23 cellular contexts compared by ENCODE assay signal in genomic region chr19:20444202-20444885, GRCh38.
DNase-seq lines count a peak whose midpoint lies in the region; ATAC-seq and TF ChIP-seq lines count a peak whose summit lies in the region.
"Had no signal": no experiment of that assay in that cellular context is flagged by ENCODE, and none has a peak within 500 bp of the region (broad histone marks: within the 10 kb centered on the region; RNA-seq: fewer than 3 reads in every experiment).

No MANE protein-coding gene starts in this region.

- no peak for DNase-seq in activated CD4-positive, alpha-beta T cell treated with anti-CD3 and anti-CD28 coated beads for 36 hours
- DNase-seq in activated CD4-positive, alpha-beta T cell treated with anti-CD3 and anti-CD28 coated beads, Interleukin-2, amount 50 U/mL, for 4 hours: no peak
- DNase-seq in CD8-positive, alpha-beta T cell: no peak
- peak; percentile 10 for DNase-seq in OCI-LY7 (ENCODE audit: low spot score)
- no peak for DNase-seq in central memory CD8-positive, alpha-beta T cell (ENCODE audit: low spot score in 2 of 2)
- DNase-seq in stimulated activated CD4-positive, alpha-beta T cell treated with anti-CD3 and anti-CD28 coated beads, Interleukin-12 subunit alpha, Interleukin-12 subunit beta, amount 100 ng/mL, for 4 hours: no peak
- no peak for DNase-seq in UCSD-AML1 (lab: John Stamatoyannopoulos, UW; ENCODE audit: unreplicated experiment)
- DNase-seq in OCI-M1 (lab: John Stamatoyannopoulos, UW): no peak
- DNase-seq: 8988T, AML-193, C1 segment of cervical spinal cord, Caco-2, DMS 273 treated with DMSO at 0.1 percent for 48 hours, KG1, NCI-H1092 treated with DMSO at 0.1 percent for 48 hours, NCI-H1436 treated with DMSO at 0.1 percent for 48 hours, NCI-H1930, NCI-H345, NCI-H524, SHP77 treated with DMSO at 0.1 percent for 48 hours had no signal

- no peaks in the 10 kb centered on the region for H3K79me2 ChIP-seq in OCI-LY7 (ENCODE audit: insufficient read depth, low read depth, low read length)

- H3K4me3 Mint-ChIP-seq in activated CD4-positive, alpha-beta T cell treated with anti-CD3 and anti-CD28 coated beads for 36 hours: no peak overlapping the region
- H3K4me3 Mint-ChIP-seq in CD8-positive, alpha-beta T cell: peak overlapping the region; percentile 46
- no peak overlapping the region for H3K4me3 Mint-ChIP-seq in central memory CD8-positive, alpha-beta T cell

- no peaks in the 10 kb centered on the region for H3K27me3 Mint-ChIP-seq in activated CD4-positive, alpha-beta T cell treated with anti-CD3 and anti-CD28 coated beads for 36 hours
- no peaks in the 10 kb centered on the region for H3K27me3 Mint-ChIP-seq in CD8-positive, alpha-beta T cell (ENCODE audit: low read depth)
- no peaks in the 10 kb centered on the region for H3K27me3 Mint-ChIP-seq in central memory CD8-positive, alpha-beta T cell

- no peaks in the 10 kb centered on the region for H3K9me2 ChIP-seq in OCI-LY7 (ENCODE audit: insufficient read depth, low read length)

- no peaks in the 10 kb centered on the region for H3K27me3 ChIP-seq in CD8-positive, alpha-beta T cell (ENCODE audit: insufficient read depth, low read length)

- no peak overlapping the region for H3K27ac Mint-ChIP-seq in activated CD4-positive, alpha-beta T cell treated with anti-CD3 and anti-CD28 coated beads for 36 hours
- H3K27ac Mint-ChIP-seq in CD8-positive, alpha-beta T cell: peak overlapping the region; percentile 53
- H3K27ac Mint-ChIP-seq in central memory CD8-positive, alpha-beta T cell (ENCODE audit: low read depth): peak overlapping the region; percentile 82

- TF ChIP-seq CTCF in CD8-positive, alpha-beta T cell (IDR thresholded peaks at IDR 0.05): no peak
- TF ChIP-seq CTCF in OCI-LY7 (conservative IDR thresholded peaks at IDR 0.05; ENCODE audit: low read length): no peak

- no peak overlapping the region for H3K4me3 ChIP-seq in CD8-positive, alpha-beta T cell (ENCODE audit: low read depth, low read length)
- H3K4me3 ChIP-seq in OCI-LY7 (ENCODE audit: low read depth, low read length, poor library complexity, severe bottlenecking): peak overlapping the region; percentile 14
- H3K4me3 ChIP-seq: SK-N-MC had no signal

- CTCF ChIA-PET in activated CD4-positive, alpha-beta T cell treated with anti-CD3 and anti-CD28 coated beads for 36 hours (lab: Charles Lee): no interaction called here
- CTCF ChIA-PET in CD8-positive, alpha-beta T cell (lab: Charles Lee): no interaction called here
- CTCF ChIA-PET in OCI-LY7 (lab: Charles Lee; ENCODE audit: unreplicated experiment): no interaction called here

- no peaks in the 10 kb centered on the region for H4K20me1 ChIP-seq in OCI-LY7 (ENCODE audit: insufficient read depth, low read length)

- no peaks in the 10 kb centered on the region for H3K9me3 ChIP-seq in CD8-positive, alpha-beta T cell (ENCODE audit: low read length)
- no peaks in the 10 kb centered on the region for H3K9me3 ChIP-seq in OCI-LY7 (ENCODE audit: low read length)
- H3K9me3 ChIP-seq: Caco-2 had no signal

- no TSS peak for BruUV-seq in OCI-LY7 (replicated peaks; lab: Mats Ljungman, UMichigan)

- H2AFZ ChIP-seq in OCI-LY7 (ENCODE audit: low read length): peak overlapping the region; percentile 96

- intact Hi-C loops in activated CD4-positive, alpha-beta T cell treated with anti-CD3 and anti-CD28 coated beads for 36 hours (cut with DNase I, micrococcal nuclease): no loop called here
- intact Hi-C loops in CD8-positive, alpha-beta T cell (cut with DNase I, micrococcal nuclease): no loop called here
- intact Hi-C loops in OCI-LY7 (cut with micrococcal nuclease; ENCODE audit: unreplicated experiment): no loop called here

- H3K36me3 Mint-ChIP-seq in activated CD4-positive, alpha-beta T cell treated with anti-CD3 and anti-CD28 coated beads for 36 hours (ENCODE audit: low read depth): no peaks in the 10 kb centered on the region
- no peaks in the 10 kb centered on the region for H3K36me3 Mint-ChIP-seq in CD8-positive, alpha-beta T cell
- H3K36me3 Mint-ChIP-seq in central memory CD8-positive, alpha-beta T cell (ENCODE audit: insufficient read depth): no peaks in the 10 kb centered on the region

- H3K4me1 Mint-ChIP-seq in activated CD4-positive, alpha-beta T cell treated with anti-CD3 and anti-CD28 coated beads for 36 hours: peaks cover 8% of the 10 kb centered on the region
- H3K4me1 Mint-ChIP-seq in CD8-positive, alpha-beta T cell (ENCODE audit: low read depth): peaks cover 15% of the 10 kb centered on the region
- peaks cover 5% of the 10 kb centered on the region for H3K4me1 Mint-ChIP-seq in central memory CD8-positive, alpha-beta T cell

- peak; percentile 63 for ATAC-seq in activated CD4-positive, alpha-beta T cell treated with anti-CD3 and anti-CD28 coated beads for 36 hours
- ATAC-seq in CD8-positive, alpha-beta T cell: no peak
- ATAC-seq in central memory CD8-positive, alpha-beta T cell (replicated peaks; ENCODE audit: extremely low read depth, poor library complexity, severe bottlenecking): peak; percentile 54
- ATAC-seq: HCT116 had no signal

- no peak overlapping the region for H3K27ac ChIP-seq in CD8-positive, alpha-beta T cell (ENCODE audit: low read depth, low read length)
- H3K27ac ChIP-seq in OCI-LY7 (ENCODE audit: low read depth, low read length, poor library complexity, severe bottlenecking): no peak overlapping the region
- H3K27ac ChIP-seq: RWPE1, SK-N-MC had no signal

- H3K4me2 ChIP-seq in OCI-LY7 (ENCODE audit: low read length): peak overlapping the region; percentile 67

- H3K4me1 ChIP-seq in CD8-positive, alpha-beta T cell (ENCODE audit: insufficient read depth, low read length): no peaks in the 10 kb centered on the region
- peaks cover 19% of the 10 kb centered on the region for H3K4me1 ChIP-seq in OCI-LY7 (ENCODE audit: insufficient read depth, low read length, poor library complexity, severe bottlenecking)
- H3K4me1 ChIP-seq: Caco-2 had no signal

- POLR2A ChIA-PET in activated CD4-positive, alpha-beta T cell treated with anti-CD3 and anti-CD28 coated beads for 36 hours (lab: Charles Lee): no interaction called here
- POLR2A ChIA-PET in CD8-positive, alpha-beta T cell (lab: Charles Lee): no interaction called here
- POLR2A ChIA-PET in OCI-LY7 (lab: Charles Lee): interaction anchor here (0.7 to 0.8 kb wide), 2 partner anchors 21 to 33 kb away, joined by 3 to 4 read pairs; no protein-coding TSS in a partner anchor

- peaks cover 2% of the 10 kb centered on the region for H3K9me3 Mint-ChIP-seq in activated CD4-positive, alpha-beta T cell treated with anti-CD3 and anti-CD28 coated beads for 36 hours (ENCODE audit: low read depth)
- no peaks in the 10 kb centered on the region for H3K9me3 Mint-ChIP-seq in CD8-positive, alpha-beta T cell
- H3K9me3 Mint-ChIP-seq in central memory CD8-positive, alpha-beta T cell: no peaks in the 10 kb centered on the region

- no peaks in the 10 kb centered on the region for H3K36me3 ChIP-seq in CD8-positive, alpha-beta T cell (ENCODE audit: insufficient read depth, low read length)
- H3K36me3 ChIP-seq in OCI-LY7 (ENCODE audit: insufficient read depth, low read length): no peaks in the 10 kb centered on the region
